11 cellular contexts compared by ENCODE assay signal in the genomic region with DNA sequence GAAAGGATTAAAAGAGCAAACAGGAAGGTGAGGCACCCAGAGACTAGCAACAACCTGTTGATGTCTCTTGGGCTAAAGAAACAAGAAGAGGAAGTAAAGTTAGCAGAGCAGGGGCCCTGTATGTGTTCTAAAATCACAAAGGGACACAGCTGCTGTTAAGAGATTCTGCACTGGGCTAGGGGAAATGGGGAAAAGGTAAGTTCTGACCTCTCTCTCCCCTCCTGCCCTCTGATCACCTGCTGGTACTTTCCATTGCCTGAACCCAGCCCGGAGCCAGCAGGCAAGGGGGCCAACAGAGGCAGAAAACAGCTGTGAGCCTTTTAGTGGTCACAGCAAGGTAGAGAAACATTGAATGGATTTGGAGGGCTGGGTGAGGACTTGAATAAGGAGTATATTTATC. TPM values are rescaled to one million over a fixed set of nuclear protein-coding genes. Genes with fewer than 3 reads are reported as not detected.
DNase-seq lines count a peak whose midpoint lies in the region; ATAC-seq and TF ChIP-seq lines count a peak whose summit lies in the region.
"Had no signal": no experiment of that assay in that cellular context is flagged by ENCODE, and none has a peak within 500 bp of the region (broad histone marks: within the 10 kb centered on the region; RNA-seq: fewer than 3 reads in every experiment).

No MANE protein-coding gene starts in this region.

- DNase-seq in Peyer's patch (peak in 2 of 3 donors; percentile 62 to 70), T-helper 1 cell (no peak), uterus (no peak), SK-N-DZ (ENCODE audit: low spot score) (no peak), NCI-H748 treated with DMSO at 0.1 percent for 48 hours (lab: John Stamatoyannopoulos, UW) (no peak)
- DNase-seq: activated CD4-positive, alpha-beta T cell treated with anti-CD3 and anti-CD28 coated beads for 48 hours; NCI-H524 had no signal

- no peaks in the 10 kb centered on the region for H3K9me3 ChIP-seq in Peyer's patch
- H3K9me3 ChIP-seq in uterus: no peaks in the 10 kb centered on the region

- no peaks in the 10 kb centered on the region for H3K27me3 ChIP-seq in Peyer's patch
- no peaks in the 10 kb centered on the region for H3K27me3 ChIP-seq in uterus

- H3K36me3 ChIP-seq in Peyer's patch (no peaks in the 10 kb centered on the region), uterus (no peaks in the 10 kb centered on the region)

- TF ChIP-seq POLR2A in Peyer's patch (IDR thresholded peaks at IDR 0.05) (no peak), uterus (IDR thresholded peaks at IDR 0.05) (no peak)

- intact Hi-C loops in uterus (cut with DNase I; ENCODE audit: low total_unique reads): no loop called here

- H3K4me3 ChIP-seq in Peyer's patch (no peak overlapping the region), uterus (no peak overlapping the region)

- H3K27ac ChIP-seq in Peyer's patch: peak overlapping the region in 2 of 4 donors; percentile 56 to 68
- no peak overlapping the region for H3K27ac ChIP-seq in uterus

- peak; percentile 62 for ATAC-seq in GM18499 (IDR thresholded peaks at IDR 0.05; ENCODE audit: insufficient read depth, unreplicated experiment)
- ATAC-seq in GM21381 (IDR thresholded peaks at IDR 0.05; ENCODE audit: unreplicated experiment): peak; percentile 60
- ATAC-seq in HG03103 (IDR thresholded peaks at IDR 0.05; ENCODE audit: low read depth, unreplicated experiment): peak; percentile 69

- H3K4me1 ChIP-seq in Peyer's patch: peaks cover 0 to 3% (median under 1%) of the 10 kb centered on the region in 4 donors
- H3K4me1 ChIP-seq in uterus: no peaks in the 10 kb centered on the region

- TF ChIP-seq CTCF in Peyer's patch (IDR thresholded peaks at IDR 0.05) (no peak), uterus (IDR thresholded peaks at IDR 0.05) (no peak)

RNA-seq across cellular contexts. Expression of a gene that starts 13.5 kb away (rescaled TPM):
- total RNA-seq in Peyer's patch: 10 to 100 TPM in 1 of 4 donors, 1 to 10 TPM in 2, under 1 TPM in 1; 0.35 to 33.8 (median 3.0) TPM
- 10 to 100 TPM in 1 of 4 donors, 1 to 10 TPM in 3; 1.4 to 11.0 (median 7.3) TPM for total RNA-seq in uterus
- polyA plus RNA-seq in SK-N-DZ (2014; cell fraction: cytosol; rRNA removed): 17.0 TPM in 2 replicates
- 18.3 and 21.6 TPM in 2 replicates for polyA plus RNA-seq in SK-N-DZ (2014; cell fraction: nucleus; rRNA removed)
- total RNA-seq: fibroblast of villous mesenchyme had no signal

Comparison
In these comparisons a context has a peak if more than half of its experiments do, and no peak if none do; other contexts are left out.
1. DNase-seq: peak in Peyer's patch (2 of 3); none in T-helper 1 cell (0 of 5), uterus (0 of 2), SK-N-DZ (single experiment) and NCI-H748 treated with DMSO at 0.1 percent for 48 hours (single experiment).
2. Peak in every context shown above with its lines, with median percentiles within 50 percentile points of each other: ATAC-seq.